ENCODE assay signal across 9 cellular contexts in the genomic region with DNA sequence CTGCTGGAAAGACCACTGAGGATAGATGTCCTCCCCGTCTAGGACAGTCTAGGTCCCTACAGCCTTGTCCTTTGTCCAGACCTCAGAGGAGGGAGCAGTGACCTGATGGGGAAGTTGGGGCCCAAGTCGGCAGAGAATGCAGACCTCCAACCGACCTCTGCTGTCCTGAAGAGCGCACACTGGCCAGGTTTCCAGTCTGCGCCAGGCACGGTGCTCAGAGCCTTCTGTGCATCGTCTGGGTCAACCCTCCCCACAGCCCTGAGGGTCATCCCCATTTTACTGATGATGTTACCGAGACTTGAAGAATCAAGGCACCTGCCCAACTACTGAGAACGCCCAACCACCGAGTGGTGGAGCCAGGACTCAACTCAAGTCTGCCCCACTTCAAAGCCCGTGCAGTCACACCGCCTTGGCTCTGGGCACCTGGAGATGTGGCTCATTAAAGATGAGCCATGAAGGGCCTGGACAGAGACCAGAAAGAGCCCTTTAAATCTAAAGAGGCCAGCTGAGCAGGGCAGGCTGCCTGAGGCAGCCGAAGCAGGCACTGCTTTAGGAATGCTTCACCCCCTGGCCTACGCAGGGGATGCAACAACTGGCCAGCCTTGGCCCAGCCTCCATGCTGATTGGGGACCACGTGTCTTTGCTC. TPM values are rescaled to one million over a fixed set of nuclear protein-coding genes. Genes with fewer than 3 reads are reported as not detected.
DNase-seq lines count a peak whose midpoint lies in the region; ATAC-seq and TF ChIP-seq lines count a peak whose summit lies in the region.
"Had no signal": no experiment of that assay in that cellular context is flagged by ENCODE, and none has a peak within 500 bp of the region (broad histone marks: within the 10 kb centered on the region; RNA-seq: fewer than 3 reads in every experiment).

No MANE protein-coding gene starts in this region.

- no peak overlapping the region for H3K9ac ChIP-seq in smooth muscle cell (ENCODE audit: low read depth)
- H3K9ac ChIP-seq: KMS-11 had no signal

- DNase-seq in HFFc6 (no peak), left ventricle myocardium inferior (no peak), smooth muscle cell (lab: John Stamatoyannopoulos, UW; ENCODE audit: unreplicated experiment) (no peak), SK-N-DZ (ENCODE audit: low spot score) (no peak), SHP77 (lab: John Stamatoyannopoulos, UW) (no peak)
- DNase-seq in activated CD8-positive, alpha-beta T cell treated with anti-CD3 and anti-CD28 coated beads for 36 hours, result no peak

- peaks cover 65% of the 10 kb centered on the region for H3K79me2 ChIP-seq in smooth muscle cell (ENCODE audit: low read depth)

- H3K27ac Mint-ChIP-seq in HFFc6, result peak overlapping the region; percentile 98
- peak overlapping the region; percentile 80 for H3K27ac Mint-ChIP-seq in activated CD8-positive, alpha-beta T cell treated with anti-CD3 and anti-CD28 coated beads for 36 hours

- H3K9me3 ChIP-seq in left ventricle myocardium inferior (replicated peaks) (no peaks in the 10 kb centered on the region), smooth muscle cell (replicated peaks; ENCODE audit: low read depth) (no peaks in the 10 kb centered on the region)

- H3K4me1 ChIP-seq in left ventricle myocardium inferior (peaks cover 97% of the 10 kb centered on the region), smooth muscle cell (ENCODE audit: low read depth) (peaks cover 68% of the 10 kb centered on the region)

- H3K27ac ChIP-seq in left ventricle myocardium inferior (replicated peaks) (peak overlapping the region; percentile 99), smooth muscle cell (ENCODE audit: low read depth) (peak overlapping the region; percentile 27)
- H3K27ac ChIP-seq: KMS-11 had no signal

- H2AFZ ChIP-seq in smooth muscle cell (ENCODE audit: low read depth), result no peak overlapping the region

- H3K36me3 ChIP-seq in left ventricle myocardium inferior (no peaks in the 10 kb centered on the region), smooth muscle cell (ENCODE audit: low read depth) (no peaks in the 10 kb centered on the region)

- TF ChIP-seq CTCF in HFFc6 (IDR thresholded peaks at IDR 0.05) (no peak), left ventricle myocardium inferior (IDR thresholded peaks at IDR 0.05; ENCODE audit: borderline replicate concordance) (no peak), smooth muscle cell (IDR thresholded peaks at IDR 0.05; ENCODE audit: borderline replicate concordance, insufficient read depth, poor library complexity, severe bottlenecking) (no peak)
- TF ChIP-seq CTCF in activated CD8-positive, alpha-beta T cell treated with anti-CD3 and anti-CD28 coated beads for 36 hours (IDR thresholded peaks at IDR 0.05), result no peak

- 85% methylated on average over 14 of the region's 15 CpGs for WGBS in smooth muscle cell (ENCODE audit: low lambda C conversion rate)

- peaks cover 8% of the 10 kb centered on the region for H3K27me3 Mint-ChIP-seq in HFFc6 (ENCODE audit: insufficient read depth)
- no peaks in the 10 kb centered on the region for H3K27me3 Mint-ChIP-seq in activated CD8-positive, alpha-beta T cell treated with anti-CD3 and anti-CD28 coated beads for 36 hours

- H3K4me3 ChIP-seq in left ventricle myocardium inferior (peak overlapping the region; percentile 97), smooth muscle cell (no peak overlapping the region)

- H3F3A ChIP-seq in smooth muscle cell (ENCODE audit: low read depth), result peaks cover 35% of the 10 kb centered on the region

- POLR2A ChIA-PET in activated CD8-positive, alpha-beta T cell treated with anti-CD3 and anti-CD28 coated beads for 36 hours (lab: Charles Lee), result interaction anchor here (6.1 kb wide), 1 partner anchor 9 kb away, joined by 30 read pairs; no protein-coding TSS in a partner anchor

- no peak for ATAC-seq in activated CD8-positive, alpha-beta T cell treated with anti-CD3 and anti-CD28 coated beads for 36 hours
- no peak for ATAC-seq in HG02981 (IDR thresholded peaks at IDR 0.05; ENCODE audit: unreplicated experiment)
- ATAC-seq in GM19455 (IDR thresholded peaks at IDR 0.05; ENCODE audit: unreplicated experiment), result no peak

- CTCF ChIA-PET in activated CD8-positive, alpha-beta T cell treated with anti-CD3 and anti-CD28 coated beads for 36 hours (lab: Charles Lee), result interaction anchor here (1.4 to 4.2 kb wide), 4 partner anchors 17 to 59 kb away, joined by 4 to 24 read pairs (median 8); no protein-coding TSS in a partner anchor

- intact Hi-C loops in activated CD8-positive, alpha-beta T cell treated with anti-CD3 and anti-CD28 coated beads for 36 hours (cut with micrococcal nuclease), result no loop called here
- intact Hi-C loops in left ventricle myocardium inferior (cut with micrococcal nuclease), result no loop called here

- H3K4me1 Mint-ChIP-seq in HFFc6 (ENCODE audit: low read depth), result peaks cover 74% of the 10 kb centered on the region
- H3K4me1 Mint-ChIP-seq in activated CD8-positive, alpha-beta T cell treated with anti-CD3 and anti-CD28 coated beads for 36 hours (ENCODE audit: low read depth), result peaks cover 72% of the 10 kb centered on the region

- H3K36me3 Mint-ChIP-seq in HFFc6 (ENCODE audit: low read depth), result peaks cover 34% of the 10 kb centered on the region
- peaks cover 25% of the 10 kb centered on the region for H3K36me3 Mint-ChIP-seq in activated CD8-positive, alpha-beta T cell treated with anti-CD3 and anti-CD28 coated beads for 36 hours (ENCODE audit: low read depth)

- H3K27me3 ChIP-seq in left ventricle myocardium inferior (ENCODE audit: low read depth) (no peaks in the 10 kb centered on the region), smooth muscle cell (ENCODE audit: low read depth) (no peaks in the 10 kb centered on the region)

- H3K9me3 Mint-ChIP-seq in HFFc6, result no peaks in the 10 kb centered on the region
- H3K9me3 Mint-ChIP-seq in activated CD8-positive, alpha-beta T cell treated with anti-CD3 and anti-CD28 coated beads for 36 hours, result no peaks in the 10 kb centered on the region

- peak overlapping the region; percentile 86 for H3K4me3 Mint-ChIP-seq in HFFc6
- H3K4me3 Mint-ChIP-seq in activated CD8-positive, alpha-beta T cell treated with anti-CD3 and anti-CD28 coated beads for 36 hours, result peak overlapping the region; percentile 34

- no peak overlapping the region for H3K4me2 ChIP-seq in smooth muscle cell
- H3K4me2 ChIP-seq: KMS-11 had no signal

- peaks cover 83% of the 10 kb centered on the region for H4K20me1 ChIP-seq in smooth muscle cell (ENCODE audit: low read depth)

RNA-seq across cellular contexts. Expression of a gene that starts 4.4 kb away (rescaled TPM):
- total RNA-seq in HFFc6 (2021; fragmentation: NEBNext Ultra II Directional; extraction: Animal tissue kit (Norgen Biotek cat#: 25700)), result 10 to 100 TPM; 23.9 to 34.7 (median 29.7) TPM
- total RNA-seq in activated CD8-positive, alpha-beta T cell treated with anti-CD3 and anti-CD28 coated beads for 36 hours, result 10 to 100 TPM; 18.3 to 18.9 TPM
- 35.4 TPM for total RNA-seq in left ventricle myocardium inferior
- total RNA-seq in smooth muscle cell, result 26.5 and 33.6 TPM in 2 replicates
- polyA plus RNA-seq in smooth muscle cell, result 44.5 and 59.3 TPM in 2 replicates
- polyA plus RNA-seq in SK-N-DZ (2014; cell fraction: cytosol; rRNA removed), result 0.40 and 0.52 TPM in 2 replicates
- polyA plus RNA-seq in SK-N-DZ (2014; cell fraction: nucleus; rRNA removed), result 0.04 and 0.88 TPM in 2 replicates

RNA-seq across cellular contexts. Expression of a gene that starts 19.8 kb away (rescaled TPM):
- 1 to 10 TPM in 1 of 6 experiments, under 1 TPM in 5; 0.35 to 1.1 (median 0.41) TPM for total RNA-seq in HFFc6 (2021; fragmentation: NEBNext Ultra II Directional; extraction: Animal tissue kit (Norgen Biotek cat#: 25700))
- under 1 TPM; 0.27 to 0.38 TPM for total RNA-seq in activated CD8-positive, alpha-beta T cell treated with anti-CD3 and anti-CD28 coated beads for 36 hours
- total RNA-seq in left ventricle myocardium inferior, result 3.5 TPM
- 0.04 and 0.54 TPM in 2 replicates for total RNA-seq in smooth muscle cell
- 0.39 and 0.73 TPM in 2 replicates for polyA plus RNA-seq in smooth muscle cell
- polyA plus RNA-seq in SK-N-DZ (2014; cell fraction: cytosol; rRNA removed), result 0.05 TPM in 1 of 2 replicates, not detected in the other
- polyA plus RNA-seq in SK-N-DZ (2014; cell fraction: nucleus; rRNA removed), result 0.07 TPM in 1 of 2 replicates, not detected in the other
